Comparison of ENCODE assay signal across 23 cellular contexts in the genomic region with DNA sequence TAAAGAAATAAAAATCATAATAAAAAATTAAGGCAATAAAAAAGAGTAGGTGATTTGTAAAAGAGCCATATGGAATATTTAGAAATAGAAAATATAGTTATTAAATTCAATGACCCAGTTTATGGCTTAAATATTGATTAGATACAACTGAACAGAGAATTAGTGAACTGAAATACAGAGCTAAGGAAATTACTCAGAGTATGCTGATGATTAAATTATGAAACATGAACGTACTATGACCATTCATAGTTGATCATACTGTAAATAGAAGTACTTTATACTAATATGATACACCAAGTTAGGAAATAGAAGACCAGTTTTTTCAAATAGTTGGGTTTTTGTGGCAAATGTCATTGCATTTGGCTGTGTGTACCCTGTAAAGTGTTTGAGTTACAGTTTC.
DNase-seq lines count a peak whose midpoint lies in the region; ATAC-seq, FAIRE-seq and TF ChIP-seq lines count a peak whose summit lies in the region.
"Had no signal": no experiment of that assay in that cellular context is flagged by ENCODE, and none has a peak within 500 bp of the region (broad histone marks: within the 10 kb centered on the region; RNA-seq: fewer than 3 reads in every experiment).

No MANE protein-coding gene starts in this region.

- FAIRE-seq in G401.6 (lab: Jason Lieb, UNC) (peak; percentile 65), GM12891 (lab: Jason Lieb, UNC) (peak; percentile 63)
- FAIRE-seq: A204.1, GM12892, GM19239 had no signal

- WGBS in endodermal cell (ENCODE audit: insufficient coverage in 1 of 2, insufficient read length in 1 of 2), 2 experiments, result no CpG with 5 or more reads among the region's 1 CpG

- peak overlapping the region; percentile 41 for H3K4me3 ChIP-seq in adipocyte (ENCODE audit: low read length)
- peak overlapping the region; percentile 8 for H3K4me3 ChIP-seq in endodermal cell (ENCODE audit: low read length)
- H3K4me3 ChIP-seq: BLaER1, GM23338 had no signal

- no peaks in the 10 kb centered on the region for H3K4me1 Mint-ChIP-seq in endodermal cell
- H3K4me1 Mint-ChIP-seq: B cell; CD4-positive, CD25-positive, alpha-beta regulatory T cell; GM23338; H9 had no signal

- peaks cover 22% of the 10 kb centered on the region for H3K36me3 Mint-ChIP-seq in endodermal cell (ENCODE audit: low read depth)

- H3K27ac ChIP-seq in endodermal cell (ENCODE audit: low read depth, low read length), result no peak overlapping the region
- H3K27ac ChIP-seq: BLaER1, C4-2B had no signal

- peaks cover 29% of the 10 kb centered on the region for H3K9me3 ChIP-seq in adipocyte (ENCODE audit: control insufficient read depth, low read length)
- peaks cover 32% of the 10 kb centered on the region for H3K9me3 ChIP-seq in endodermal cell (ENCODE audit: control insufficient read depth, low read length)

- intact Hi-C loops in cardiac septum (cut with DNase I), result no loop called here

- H3K9ac ChIP-seq in adipocyte (ENCODE audit: low read length) (no peak overlapping the region), endodermal cell (ENCODE audit: extremely low read depth, low read length, poor library complexity, severe bottlenecking) (no peak overlapping the region)
- H3K9ac ChIP-seq: BLaER1 had no signal

- ATAC-seq in HG02970 (IDR thresholded peaks at IDR 0.05; ENCODE audit: low FRiP score, unreplicated experiment), result no peak
- ATAC-seq: CD8-positive, alpha-beta T cell; GM23338; HCT116 had no signal

- H3K4me3 Mint-ChIP-seq in endodermal cell, result no peak overlapping the region
- H3K4me3 Mint-ChIP-seq: B cell; CD4-positive, CD25-positive, alpha-beta regulatory T cell; CD8-positive, alpha-beta T cell; GM23338; H9; HFFc6 had no signal

- no peaks in the 10 kb centered on the region for H3K27me3 Mint-ChIP-seq in endodermal cell (ENCODE audit: insufficient read depth)
- H3K27me3 Mint-ChIP-seq: B cell; CD4-positive, CD25-positive, alpha-beta regulatory T cell had no signal

- TF ChIP-seq CTCF in endodermal cell (conservative IDR thresholded peaks at IDR 0.05), result no peak

- DNase-seq in GM12891 (ENCODE audit: insufficient read length, low spot score) (no peak), adipocyte (ENCODE audit: low read depth) (no peak), endodermal cell (no peak), NCI-H1436 treated with DMSO at 0.1 percent for 48 hours (lab: John Stamatoyannopoulos, UW) (no peak), cardiac septum (ENCODE audit: low spot score) (no peak)
- DNase-seq: Caco-2; CD4-positive, CD25-positive, alpha-beta regulatory T cell; CD8-positive, alpha-beta T cell; DMS153; DND-41; GDM1; H9; HFFc6 had no signal

- peaks cover 18% of the 10 kb centered on the region for H3K9me3 Mint-ChIP-seq in endodermal cell

- H3K4me1 ChIP-seq in adipocyte (ENCODE audit: control insufficient read depth, insufficient read depth, low read length), result no peaks in the 10 kb centered on the region
- H3K4me1 ChIP-seq in endodermal cell (ENCODE audit: control insufficient read depth, insufficient read depth, low read length), result no peaks in the 10 kb centered on the region
- H3K4me1 ChIP-seq: BLaER1, Caco-2 had no signal

- no peak for TF ChIP-seq POLR2A in GM12891 (IDR thresholded peaks at IDR 0.05; ENCODE audit: low read depth, low read length)

- H3K27ac Mint-ChIP-seq in endodermal cell, result no peak overlapping the region
- H3K27ac Mint-ChIP-seq: B cell; CD4-positive, CD25-positive, alpha-beta regulatory T cell; CD8-positive, alpha-beta T cell; GM23338; H9; HFFc6 had no signal

- H3K27me3 ChIP-seq in adipocyte (replicated peaks; ENCODE audit: control insufficient read depth, insufficient read depth, low read length) (no peaks in the 10 kb centered on the region), endodermal cell (ENCODE audit: control insufficient read depth, insufficient read depth, low read length, poor library complexity, severe bottlenecking) (no peaks in the 10 kb centered on the region)
- H3K27me3 ChIP-seq: BLaER1 had no signal

- peaks cover 4% of the 10 kb centered on the region for H3K36me3 ChIP-seq in adipocyte (ENCODE audit: control insufficient read depth, insufficient read depth, low read length, severe bottlenecking)
- H3K36me3 ChIP-seq in endodermal cell (ENCODE audit: control insufficient read depth, insufficient read depth, low read length), result peaks cover 22% of the 10 kb centered on the region

TF ChIP-seq in GM12891, 5 proteins besides CTCF, POLR2A, EP300 and RAD21:
- TF ChIP-seq TAF1 (IDR thresholded peaks at IDR 0.05; ENCODE audit: low read depth, low read length) (no peak), SPI1 (IDR thresholded peaks at IDR 0.05; ENCODE audit: low read depth, low read length) (no peak), POU2F2 (IDR thresholded peaks at IDR 0.05; ENCODE audit: low read depth, low read length) (no peak), POLR2AphosphoS5 (IDR thresholded peaks at IDR 0.05; ENCODE audit: low read depth, low read length) (no peak), PAX5 (IDR thresholded peaks at IDR 0.05; ENCODE audit: insufficient read depth, low read length, severe bottlenecking) (no peak)
